ENCODE assay signal across 23 cellular contexts in genomic region chr17:19733953-19734526, GRCh38. TPM values are rescaled to one million over a fixed set of nuclear protein-coding genes. Genes with fewer than 3 reads are reported as not detected.
A peak's percentile ranks its signal among the peaks of the same experiment; 100 is the strongest.
DNase-seq lines count a peak whose midpoint lies in the region; ATAC-seq, FAIRE-seq and TF ChIP-seq lines count a peak whose summit lies in the region.
"Had no signal": no experiment of that assay in that cellular context is flagged by ENCODE, and none has a peak within 500 bp of the region (broad histone marks: within the 10 kb centered on the region; RNA-seq: fewer than 3 reads in every experiment).

No MANE protein-coding gene starts in this region.

- H3K9ac ChIP-seq in mucosa of rectum (ENCODE audit: low read depth in 1 of 2, low read length in 2 of 2) = no peak overlapping the region
- H3K9ac ChIP-seq: BLaER1 had no signal

- TF ChIP-seq CTCF in A549 (IDR thresholded peaks at IDR 0.05) = no peak
- TF ChIP-seq CTCF in breast epithelium (IDR thresholded peaks at IDR 0.05) = no peak
- TF ChIP-seq CTCF in osteocyte (IDR thresholded peaks at IDR 0.05) = no peak

- POLR2A ChIA-PET in A549 (lab: Yijun Ruan, JAX) = interaction anchor here (0.6 to 4.8 kb wide), 4 partner anchors 9 to 86 kb away, joined by 3 to 18 read pairs (median 10); partner anchors contain the start of gene ALDH3A2

- H3K4me1 Mint-ChIP-seq in osteocyte (ENCODE audit: unreplicated experiment) = peaks cover 19% of the 10 kb centered on the region

- H3K27me3 ChIP-seq in mucosa of rectum (ENCODE audit: control insufficient read depth in 2 of 2, insufficient read depth in 2 of 2, low read length in 2 of 2) (no peaks in the 10 kb centered on the region), breast epithelium (no peaks in the 10 kb centered on the region)
- H3K27me3 ChIP-seq: BLaER1, MG63, Peyer's patch, SJSA1 had no signal

- CTCF ChIA-PET in A549 (lab: Yijun Ruan, JAX) = interaction anchor here (1.0 to 11.1 kb wide), 9 partner anchors 11 to 371 kb away, joined by 3 to 115 read pairs (median 6); partner anchors contain the start of genes ALDH3A1 and B9D1

- ATAC-seq in A549 (peak in 1 of 2 experiments; percentile 12; a peak in 2 of 6 replicates), GM18873 (IDR thresholded peaks at IDR 0.05; ENCODE audit: low FRiP score, unreplicated experiment) (no peak)
- ATAC-seq: HCT116 had no signal

- H3K36me3 ChIP-seq in mucosa of rectum (ENCODE audit: control insufficient read depth in 2 of 2, insufficient read depth in 2 of 2, low read length in 2 of 2) (no peaks in the 10 kb centered on the region), breast epithelium (no peaks in the 10 kb centered on the region)
- H3K36me3 ChIP-seq: BLaER1, MG63, Peyer's patch, SJSA1 had no signal

- TF ChIP-seq RAD21 in A549 (conservative IDR thresholded peaks at IDR 0.05 in 1 of 2, IDR thresholded peaks at IDR 0.05 in 1 of 2) = no peak

- H3K27me3 Mint-ChIP-seq in osteocyte (ENCODE audit: unreplicated experiment) = peaks cover 2% of the 10 kb centered on the region
- H3K27me3 Mint-ChIP-seq: CD4-positive, alpha-beta memory T cell had no signal

- no peak overlapping the region for H3K4me3 ChIP-seq in A549
- H3K4me3 ChIP-seq in mucosa of rectum (ENCODE audit: low read length in 2 of 2) = no peak overlapping the region
- no peak overlapping the region for H3K4me3 ChIP-seq in breast epithelium
- H3K4me3 ChIP-seq: BLaER1, MG63, Peyer's patch, SJSA1 had no signal

- DNase-seq in A549 (ENCODE audit: low read depth in 1 of 2, low spot score in 1 of 2) (no peak), DMS53 treated with DMSO at 0.1 percent for 48 hours (lab: John Stamatoyannopoulos, UW; ENCODE audit: unreplicated experiment) (peak; percentile 44), NCI-H748 treated with DMSO at 0.1 percent for 48 hours (lab: John Stamatoyannopoulos, UW) (peak; percentile 45), breast epithelium (ENCODE audit: low spot score in 2 of 2) (no peak), NCI-H128 (lab: John Stamatoyannopoulos, UW; ENCODE audit: unreplicated experiment) (no peak), osteocyte (ENCODE audit: extremely low spot score, unreplicated experiment) (no peak)
- DNase-seq: CD4-positive, alpha-beta memory T cell; EL; GF-D8; Kasumi-1; MG63; NCI-H1417 treated with DMSO at 0.1 percent for 48 hours; NCI-H1930; NCI-H69 had no signal

- 36% methylated on average over 11 of the region's 11 CpGs for WGBS in A549 (ENCODE audit: missing lambda C conversion rate)

- no peaks in the 10 kb centered on the region for H3K36me3 Mint-ChIP-seq in osteocyte (ENCODE audit: unreplicated experiment)
- H3K36me3 Mint-ChIP-seq: CD4-positive, alpha-beta memory T cell had no signal

- no peaks in the 10 kb centered on the region for H3K9me3 Mint-ChIP-seq in osteocyte (ENCODE audit: unreplicated experiment)
- H3K9me3 Mint-ChIP-seq: CD4-positive, alpha-beta memory T cell had no signal

- H3K27ac ChIP-seq in A549 (peak overlapping the region; percentile 0 to 68; a peak in 4 of 6 replicates), mucosa of rectum (ENCODE audit: low read depth in 2 of 2, low read length in 2 of 2) (peak overlapping the region; percentile 54 to 67), breast epithelium (no peak overlapping the region)
- H3K27ac ChIP-seq: BLaER1, SJSA1 had no signal

- TF ChIP-seq POLR2A in A549 (IDR thresholded peaks at IDR 0.05; ENCODE audit: low read length) = no peak
- TF ChIP-seq POLR2A in breast epithelium (IDR thresholded peaks at IDR 0.05) = no peak

- H3K4me3 Mint-ChIP-seq in osteocyte (ENCODE audit: unreplicated experiment) = no peak overlapping the region
- H3K4me3 Mint-ChIP-seq: CD4-positive, alpha-beta memory T cell had no signal

- 0 out of 3 replicates have a peak overlapping the region, but pooled peaks have one; percentile 22 for H3K4me2 ChIP-seq in A549
- H3K4me2 ChIP-seq: BLaER1 had no signal

- peaks cover 49% of the 10 kb centered on the region for H3K4me1 ChIP-seq in A549
- H3K4me1 ChIP-seq in mucosa of rectum (ENCODE audit: control insufficient read depth in 2 of 2, insufficient read depth in 2 of 2, low read length in 2 of 2) = peaks cover 12 to 20% of the 10 kb centered on the region in 2 donors
- H3K4me1 ChIP-seq in breast epithelium = peaks cover 0 to 1% of the 10 kb centered on the region in 2 donors
- H3K4me1 ChIP-seq: BLaER1, SJSA1 had no signal

- intact Hi-C loops in breast epithelium (cut with DNase I; ENCODE audit: low total_unique reads) = no loop called here

- H3K27ac Mint-ChIP-seq in osteocyte (ENCODE audit: unreplicated experiment) = no peak overlapping the region
- H3K27ac Mint-ChIP-seq: CD4-positive, alpha-beta memory T cell had no signal

- no peak for FAIRE-seq in A549 (lab: Jason Lieb, UNC)
- FAIRE-seq: H1 had no signal

- no peaks in the 10 kb centered on the region for H3K9me3 ChIP-seq in A549
- no peaks in the 10 kb centered on the region for H3K9me3 ChIP-seq in mucosa of rectum (ENCODE audit: control insufficient read depth in 2 of 2, low read length in 2 of 2)
- no peaks in the 10 kb centered on the region for H3K9me3 ChIP-seq in breast epithelium
- H3K9me3 ChIP-seq: BLaER1, MG63, Peyer's patch, SJSA1 had no signal

- no peak for TF ChIP-seq EP300 in A549 (IDR thresholded peaks at IDR 0.05)

TF ChIP-seq in A549, 52 proteins besides CTCF, POLR2A, EP300 and RAD21:
- 0 out of 2 replicates have a peak, but pooled peaks have one; percentile 16 for TF ChIP-seq GATA3 (IDR thresholded peaks at IDR 0.05; ENCODE audit: borderline replicate concordance)
- TF ChIP-seq, protein P1, sequence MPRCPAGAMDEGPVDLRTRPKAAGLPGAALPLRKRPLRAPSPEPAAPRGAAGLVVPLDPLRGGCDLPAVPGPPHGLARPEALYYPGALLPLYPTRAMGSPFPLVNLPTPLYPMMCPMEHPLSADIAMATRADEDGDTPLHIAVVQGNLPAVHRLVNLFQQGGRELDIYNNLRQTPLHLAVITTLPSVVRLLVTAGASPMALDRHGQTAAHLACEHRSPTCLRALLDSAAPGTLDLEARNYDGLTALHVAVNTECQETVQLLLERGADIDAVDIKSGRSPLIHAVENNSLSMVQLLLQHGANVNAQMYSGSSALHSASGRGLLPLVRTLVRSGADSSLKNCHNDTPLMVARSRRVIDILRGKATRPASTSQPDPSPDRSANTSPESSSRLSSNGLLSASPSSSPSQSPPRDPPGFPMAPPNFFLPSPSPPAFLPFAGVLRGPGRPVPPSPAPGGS (IDR thresholded peaks at IDR 0.05) = no peak

RNA-seq across cellular contexts. Expression of gene ALDH3A1, which starts 14.1 kb away (rescaled TPM):
- 1,190 and 1,547 TPM in 2 replicates for polyA plus RNA-seq in A549 (2011; rRNA removed)
- polyA plus RNA-seq in A549 (2012; cell fraction: cytosol; rRNA removed) = 723 and 1,237 TPM in 2 replicates
- 1,160 and 1,222 TPM in 2 replicates for polyA plus RNA-seq in A549 (2012; cell fraction: nucleus; rRNA removed)
- 833 to 1,094 TPM (median 959 TPM) in 3 replicates for polyA plus RNA-seq in A549 (2017; fragmentation: RNase III; extraction: RNeasy Plus Mini Kit Qiagen cat#74134 plus additional on column Dnase treatment)
- 958 and 1,042 TPM in 2 replicates for polyA minus RNA-seq in A549 (2011; rRNA and poly(A)+ RNA removed)
- total RNA-seq in breast epithelium = 1 to 10 TPM; 1.1 to 5.6 (median 2.0) TPM
- 0.52 and 1.6 TPM in 2 replicates for total RNA-seq in osteocyte
- total RNA-seq: CD4-positive, alpha-beta memory T cell; SJSA1 had no signal
- polyA plus RNA-seq: CD4-positive, alpha-beta memory T cell had no signal

RNA-seq across cellular contexts. Expression of gene SLC47A2, which starts 17.7 kb away (rescaled TPM):
- polyA plus RNA-seq in A549 (2011; rRNA removed) = 0.07 and 0.13 TPM in 2 replicates
- 0.04 and 0.05 TPM in 2 replicates for polyA plus RNA-seq in A549 (2012; cell fraction: cytosol; rRNA removed)
- polyA plus RNA-seq in A549 (2012; cell fraction: nucleus; rRNA removed) = 0.26 and 0.44 TPM in 2 replicates
- 0.16 to 0.27 TPM (median 0.22 TPM) in 3 replicates for polyA plus RNA-seq in A549 (2017; fragmentation: RNase III; extraction: RNeasy Plus Mini Kit Qiagen cat#74134 plus additional on column Dnase treatment)
- polyA minus RNA-seq in A549 (2011; rRNA and poly(A)+ RNA removed) = 0.15 and 0.21 TPM in 2 replicates
- under 1 TPM in 2 of 3 donors, not detected in 1; 0.15 to 0.66 TPM for total RNA-seq in breast epithelium
- total RNA-seq in osteocyte = 0.16 and 0.24 TPM in 2 replicates
- total RNA-seq: CD4-positive, alpha-beta memory T cell; H1; NCI-H460; OCI-LY7; SJSA1 had no signal
- polyA plus RNA-seq: CD4-positive, alpha-beta memory T cell; H1 had no signal

Comparison
In these comparisons a context has a peak if more than half of its experiments do, and no peak if none do; other contexts are left out.
1. DNase-seq: peak in DMS53 treated with DMSO at 0.1 percent for 48 hours (single experiment) and NCI-H748 treated with DMSO at 0.1 percent for 48 hours (single experiment); none in A549 (0 of 2), breast epithelium (0 of 2), NCI-H128 (single experiment) and osteocyte (single experiment).
2. H3K27ac ChIP-seq: peak in A549 (2 of 2) and mucosa of rectum (2 of 2); none in breast epithelium (0 of 2).